9 cellular contexts compared by ENCODE assay signal in genomic region chr15:52191207-52191606, GRCh38. TPM values are rescaled to one million over a fixed set of nuclear protein-coding genes. Genes with fewer than 3 reads are reported as not detected.
A peak's percentile ranks its signal among the peaks of the same experiment; 100 is the strongest.
DNase-seq lines count a peak whose midpoint lies in the region; ATAC-seq, FAIRE-seq and TF ChIP-seq lines count a peak whose summit lies in the region.
"Had no signal": no experiment of that assay in that cellular context is flagged by ENCODE, and none has a peak within 500 bp of the region (broad histone marks: within the 10 kb centered on the region; RNA-seq: fewer than 3 reads in every experiment).

Gene GNB5, minus strand, starts transcription at chr15:52191392. Its CDS starts 6,716 bp downstream, at chr15:52184676.

- intact Hi-C loops in PC-3 (cut with micrococcal nuclease) (no loop called here), esophagus squamous epithelium (cut with DNase I) (no loop called here)

- H4K20me1 ChIP-seq in PC-3 (ENCODE audit: low read length) (no peaks in the 10 kb centered on the region), osteoblast (ENCODE audit: insufficient read depth, low read length) (no peaks in the 10 kb centered on the region)

- H3K36me3 ChIP-seq in PC-3 (ENCODE audit: low read depth, low read length) (peaks cover 5% of the 10 kb centered on the region; the same call in 1 of the 2 replicates), esophagus squamous epithelium (peaks cover 0 to 39% (median 0%) of the 10 kb centered on the region in 3 donors), osteoblast (ENCODE audit: insufficient read depth, low read length) (no peaks in the 10 kb centered on the region)

- no peaks in the 10 kb centered on the region for H3K9me2 ChIP-seq in PC-3 (replicated peaks; ENCODE audit: low read length)

- 79 to 89% methylated on average over 7 of the region's 7 CpGs for WGBS in esophagus squamous epithelium, 2 donors

- DNase-seq in DMS 273 treated with DMSO at 0.1 percent for 48 hours (lab: John Stamatoyannopoulos, UW) = peak; percentile 32
- DNase-seq in PC-3 = no peak
- DNase-seq in esophagus squamous epithelium (lab: John Stamatoyannopoulos, UW) = no peak
- no peak for DNase-seq in osteoblast (ENCODE audit: insufficient read length, low spot score, missing footprints)
- DNase-seq in SW480 (ENCODE audit: low spot score) = no peak
- no peak for DNase-seq in putamen (ENCODE audit: low spot score)
- DNase-seq in H54 (ENCODE audit: insufficient read length, low spot score) = no peak
- DNase-seq: effector memory CD8-positive, alpha-beta T cell had no signal

- CTCF ChIA-PET in PC-3 (lab: Charles Lee) = no interaction called here

- H2AFZ ChIP-seq in PC-3 (ENCODE audit: low read length) (no peak within 1 kb of the TSS), osteoblast (ENCODE audit: low read length) (no peak within 1 kb of the TSS)

- H3K9me3 ChIP-seq in PC-3 (ENCODE audit: low read length) (no peaks in the 10 kb centered on the region), esophagus squamous epithelium (no peaks in the 10 kb centered on the region), osteoblast (ENCODE audit: low read depth, low read length) (no peaks in the 10 kb centered on the region)

- no peaks in the 10 kb centered on the region for H3F3A ChIP-seq in PC-3 (ENCODE audit: low read length, unreplicated experiment)

- H3K4me1 ChIP-seq in PC-3 (ENCODE audit: insufficient read depth, low read length) = no peaks in the 10 kb centered on the region
- no peaks in the 10 kb centered on the region for H3K4me1 ChIP-seq in esophagus squamous epithelium
- H3K4me1 ChIP-seq in osteoblast (ENCODE audit: insufficient read depth, low read length) = no peaks in the 10 kb centered on the region

- H3K27me3 ChIP-seq in PC-3 (ENCODE audit: low read length) (no peaks in the 10 kb centered on the region), esophagus squamous epithelium (no peaks in the 10 kb centered on the region), osteoblast (ENCODE audit: insufficient read depth, low read length) (peaks cover 3% of the 10 kb centered on the region)

- H3K79me2 ChIP-seq in PC-3 (ENCODE audit: low read length) (no peaks in the 10 kb centered on the region), osteoblast (ENCODE audit: insufficient read depth, low read length) (no peaks in the 10 kb centered on the region)

- no TSS peak for BruUV-seq in PC-3 (replicated peaks; lab: Mats Ljungman, UMichigan)

- ATAC-seq in PC-3 (no peak), HG03097 (IDR thresholded peaks at IDR 0.05; ENCODE audit: low FRiP score, unreplicated experiment) (no peak)
- ATAC-seq: effector memory CD8-positive, alpha-beta T cell had no signal

- no peak for TF ChIP-seq CTCF in PC-3 (conservative IDR thresholded peaks at IDR 0.05; ENCODE audit: low read depth, low read length)
- TF ChIP-seq CTCF in esophagus squamous epithelium (IDR thresholded peaks at IDR 0.05) = no peak
- TF ChIP-seq CTCF in osteoblast (IDR thresholded peaks at IDR 0.05; ENCODE audit: extremely low read depth, low read depth, low read length) = no peak

- H3K27ac ChIP-seq in PC-3 (ENCODE audit: low read length) (no peak within 1 kb of the TSS), esophagus squamous epithelium (no peak within 1 kb of the TSS), osteoblast (ENCODE audit: low read depth, low read length) (no peak within 1 kb of the TSS)

- H3K4me2 ChIP-seq in PC-3 (ENCODE audit: low read length) (no peak within 1 kb of the TSS), osteoblast (ENCODE audit: insufficient read depth, low read length) (no peak within 1 kb of the TSS)

- no peak within 1 kb of the TSS for H3K4me3 ChIP-seq in PC-3 (ENCODE audit: low read length)
- no peak within 1 kb of the TSS for H3K4me3 ChIP-seq in esophagus squamous epithelium
- H3K4me3 ChIP-seq in osteoblast (ENCODE audit: insufficient read depth, low read length) = no peak within 1 kb of the TSS

- no peak for TF ChIP-seq POLR2A in esophagus squamous epithelium (IDR thresholded peaks at IDR 0.05)
- TF ChIP-seq POLR2A in H54 (IDR thresholded peaks at IDR 0.05; ENCODE audit: low read depth, low read length) = no peak

- FAIRE-seq in H54 (lab: Jason Lieb, UNC) = no peak

- POLR2A ChIA-PET in PC-3 (lab: Charles Lee; ENCODE audit: unreplicated experiment) = no interaction called here

- no peak within 1 kb of the TSS for H3K9ac ChIP-seq in PC-3 (ENCODE audit: low read length)

RNA-seq across cellular contexts. Expression of gene GNB5, which starts in this region (rescaled TPM):
- 49.3 and 54.7 TPM in 2 replicates for total RNA-seq in PC-3 (2014; rRNA removed)
- 10 to 100 TPM; 16.4 to 22.3 (median 19.9) TPM for total RNA-seq in esophagus squamous epithelium
- 26.4 and 30.4 TPM in 2 replicates for total RNA-seq in osteoblast
